In genomic region chr16:6643083-6643686, GRCh38 we compare ENCODE assay signal across 9 cellular contexts.
DNase-seq lines count a peak whose midpoint lies in the region; ATAC-seq and TF ChIP-seq lines count a peak whose summit lies in the region.
"Had no signal": no experiment of that assay in that cellular context is flagged by ENCODE, and none has a peak within 500 bp of the region (broad histone marks: within the 10 kb centered on the region; RNA-seq: fewer than 3 reads in every experiment).

No MANE protein-coding gene starts in this region.

- no peaks in the 10 kb centered on the region for H3K36me3 ChIP-seq in Loucy (ENCODE audit: insufficient read depth, low read length)

- peak; percentile 3 to 51 for DNase-seq in NCI-H524 (lab: John Stamatoyannopoulos, UW)
- no peak for DNase-seq in NCI-H524 treated with DMSO at 0.1 percent for 48 hours (lab: John Stamatoyannopoulos, UW)
- peak; percentile 45 for DNase-seq in T1000 (lab: John Stamatoyannopoulos, UW)
- DNase-seq in coronary artery (ENCODE audit: low spot score): no peak
- peak; percentile 89 for DNase-seq in medulla oblongata (ENCODE audit: extremely low spot score)
- DNase-seq in stimulated activated CD8-positive, alpha-beta memory T cell treated with anti-CD3 and anti-CD28 coated beads, Interleukin-7, amount 100 ng/mL, for 24 hours (ENCODE audit: low read depth): peak; percentile 2

- no peak overlapping the region for H3K4me2 ChIP-seq in Loucy (ENCODE audit: low read depth, low read length, poor library complexity, severe bottlenecking)

- no peaks in the 10 kb centered on the region for H3K9me3 ChIP-seq in Loucy (ENCODE audit: insufficient read depth, low read depth, low read length)

- no peak overlapping the region for H3K27ac ChIP-seq in coronary artery

- no peaks in the 10 kb centered on the region for H3K4me1 ChIP-seq in Loucy (ENCODE audit: insufficient read depth, low read length, poor library complexity, severe bottlenecking)

- H3F3A ChIP-seq in Loucy (ENCODE audit: low read depth): no peaks in the 10 kb centered on the region

- H3K27me3 ChIP-seq in Loucy (ENCODE audit: insufficient read depth, low read length, poor library complexity, severe bottlenecking): no peaks in the 10 kb centered on the region

- TF ChIP-seq CTCF in Loucy (conservative IDR thresholded peaks at IDR 0.05; ENCODE audit: low read length): peak; percentile 64
- peak; percentile 81 for TF ChIP-seq CTCF in coronary artery (IDR thresholded peaks at IDR 0.05)

- H3K79me2 ChIP-seq in Loucy (ENCODE audit: insufficient read depth, low read length): no peaks in the 10 kb centered on the region

- no peak for ATAC-seq in GM19455 (IDR thresholded peaks at IDR 0.05; ENCODE audit: unreplicated experiment)
- ATAC-seq: effector memory CD8-positive, alpha-beta T cell had no signal

- no peak overlapping the region for H3K9ac ChIP-seq in Loucy (ENCODE audit: low read depth, low read length, poor library complexity, severe bottlenecking)

- no peaks in the 10 kb centered on the region for H4K20me1 ChIP-seq in Loucy (ENCODE audit: insufficient read depth, low read length, poor library complexity, severe bottlenecking)

- no peaks in the 10 kb centered on the region for H3K9me2 ChIP-seq in Loucy (replicated peaks; ENCODE audit: low read depth, low read length)

- no peak overlapping the region for H2AFZ ChIP-seq in Loucy (ENCODE audit: low read length)

- H3K4me3 ChIP-seq in Loucy (ENCODE audit: low read length, poor library complexity, severe bottlenecking): no peak overlapping the region
- no peak overlapping the region for H3K4me3 ChIP-seq in coronary artery

Comparison
In these comparisons a context has a peak if more than half of its experiments do, and no peak if none do; other contexts are left out.
1. DNase-seq: peak in NCI-H524 (2 of 2), T1000 (single experiment), medulla oblongata (single experiment) and stimulated activated CD8-positive, alpha-beta memory T cell treated with anti-CD3 and anti-CD28 coated beads, Interleukin-7, amount 100 ng/mL, for 24 hours (single experiment); none in NCI-H524 treated with DMSO at 0.1 percent for 48 hours (single experiment) and coronary artery (single experiment).